Comparison of ENCODE assay signal across 30 cellular contexts in genomic region chr2:99152181-99152580, GRCh38.
"Had no signal": no experiment of that assay in that cellular context is flagged by ENCODE, and none has a peak within 500 bp of the region (broad histone marks: within the 10 kb centered on the region; RNA-seq: fewer than 3 reads in every experiment).

No MANE protein-coding gene starts in this region.

- DNase-seq: activated CD4-positive, alpha-beta T cell treated with anti-CD3 and anti-CD28 coated beads, Interleukin-2, amount 10 ng/mL, durations not matched to agents 7 days and 5 days; activated CD4-positive, alpha-beta T cell treated with anti-CD3 and anti-CD28 coated beads, Interleukin-2, amount 50 U/mL, for 48 hours; activated CD8-positive, alpha-beta memory T cell treated with anti-CD3 and anti-CD28 coated beads, Interleukin-2, amount 50 U/mL, for 4 hours; activated CD8-positive, alpha-beta T cell treated with anti-CD3 and anti-CD28 coated beads, Interleukin-2, amount 10 ng/mL, durations not matched to agents 7 days and 5 days; activated gamma-delta T cell treated with Interleukin-2 at 50 U/mL for 16 hours; activated naive CD4-positive, alpha-beta T cell treated with anti-CD3 and anti-CD28 coated beads for 36 hours; activated T-cell treated with anti-CD3 and anti-CD28 coated beads for 4 hours; activated T-cell treated with anti-CD3 and anti-CD28 coated beads, Interleukin-2, amount 50 U/mL, for 4 hours; adrenal gland; body of pancreas; Kasumi-1; KG1; MM.1S; MV-4-11; NCI-H1092; NCI-H146; NCI-H187; NCI-H2029 treated with DMSO at 0.1 percent for 48 hours; NCI-H2107; NCI-H226; NCI-H446 treated with DMSO at 0.1 percent for 48 hours; NCI-H524 treated with DMSO at 0.1 percent for 48 hours; NK-92 treated with Interleukin-12 subunit alpha and Interleukin-12 subunit beta, amount 100 ng/mL, for 24 hours; PC-3; Peyer's patch; RPMI8226; SHP77 treated with DMSO at 0.1 percent for 48 hours; SK-N-SH had no signal

- FAIRE-seq: astrocyte, TTC549 had no signal
